In genomic region chr19:1248454-1249297, GRCh38 we compare ENCODE assay signal across 8 cellular contexts. TPM values are rescaled to one million over a fixed set of nuclear protein-coding genes. Genes with fewer than 3 reads are reported as not detected.
DNase-seq lines count a peak whose midpoint lies in the region; ATAC-seq and TF ChIP-seq lines count a peak whose summit lies in the region.

MIDN (plus strand) TSS chr19:1248583; CDS start chr19:1250297, 1,714 bp downstream.

- WGBS in right lobe of liver (ENCODE audit: insufficient coverage, low coverage, low lambda C conversion rate, missing lambda C conversion rate), result no CpG with 5 or more reads among the region's 107 CpGs

- peaks cover 0 to 9% (median 1%) of the 10 kb centered on the region in 4 donors for H3K36me3 ChIP-seq in right lobe of liver

- H3K4me3 ChIP-seq in right lobe of liver, result peak within 1 kb of the TSS; percentile 75 to 86 (median 78)

- H3K4me1 ChIP-seq in right lobe of liver, result peaks cover 0 to 63% (median 27%) of the 10 kb centered on the region in 4 donors

- no peaks in the 10 kb centered on the region for H3K27me3 ChIP-seq in right lobe of liver

- intact Hi-C loops in right lobe of liver (cut with DNase I), result no loop called here

- TF ChIP-seq CTCF in right lobe of liver (IDR thresholded peaks at IDR 0.05), result peak; percentile 70 to 96 (median 83)

- no peaks in the 10 kb centered on the region for H3K9me3 ChIP-seq in right lobe of liver

- DNase-seq in NCI-H82 (lab: John Stamatoyannopoulos, UW) (peak; percentile 77), NCI-H82 treated with DMSO at 0.1 percent for 48 hours (lab: John Stamatoyannopoulos, UW; ENCODE audit: unreplicated experiment) (no peak), NCI-H2029 treated with DMSO at 0.1 percent for 48 hours (lab: John Stamatoyannopoulos, UW) (peak; percentile 49), dermis microvascular lymphatic vessel endothelial cell (ENCODE audit: low read depth in 2 of 2) (peak; percentile 68 to 91), right lobe of liver (peak; percentile 92 to 93 (median 93))
- peak; percentile 84 for DNase-seq in activated CD4-positive, alpha-beta T cell treated with anti-CD3 and anti-CD28 coated beads for 48 hours
- peak; percentile 54 to 75 (median 72) for DNase-seq in stimulated activated CD4-positive, alpha-beta T cell treated with anti-CD3 and anti-CD28 coated beads, TNF-alpha, amount 100 ng/mL, for 1 hour (ENCODE audit: low read depth in 3 of 3, low spot score in 1 of 3)

- peak; percentile 30 for ATAC-seq in HG02759 (IDR thresholded peaks at IDR 0.05; ENCODE audit: unreplicated experiment)
- ATAC-seq in right lobe of liver, result peak; percentile 12 to 46 (median 26)

- TF ChIP-seq POLR2A in right lobe of liver (IDR thresholded peaks at IDR 0.05), result peak; percentile 95

- peak within 1 kb of the TSS; percentile 90 to 98 (median 97) for H3K27ac ChIP-seq in right lobe of liver

RNA-seq across cellular contexts. Expression of gene MIDN, which starts in this region (rescaled TPM):
- total RNA-seq in dermis microvascular lymphatic vessel endothelial cell, result 4.9 and 7.0 TPM in 2 replicates
- total RNA-seq in right lobe of liver, result 10 to 100 TPM; 22.3 to 55.1 (median 29.3) TPM
